1 cellular context compared by ENCODE assay signal in the genomic region with DNA sequence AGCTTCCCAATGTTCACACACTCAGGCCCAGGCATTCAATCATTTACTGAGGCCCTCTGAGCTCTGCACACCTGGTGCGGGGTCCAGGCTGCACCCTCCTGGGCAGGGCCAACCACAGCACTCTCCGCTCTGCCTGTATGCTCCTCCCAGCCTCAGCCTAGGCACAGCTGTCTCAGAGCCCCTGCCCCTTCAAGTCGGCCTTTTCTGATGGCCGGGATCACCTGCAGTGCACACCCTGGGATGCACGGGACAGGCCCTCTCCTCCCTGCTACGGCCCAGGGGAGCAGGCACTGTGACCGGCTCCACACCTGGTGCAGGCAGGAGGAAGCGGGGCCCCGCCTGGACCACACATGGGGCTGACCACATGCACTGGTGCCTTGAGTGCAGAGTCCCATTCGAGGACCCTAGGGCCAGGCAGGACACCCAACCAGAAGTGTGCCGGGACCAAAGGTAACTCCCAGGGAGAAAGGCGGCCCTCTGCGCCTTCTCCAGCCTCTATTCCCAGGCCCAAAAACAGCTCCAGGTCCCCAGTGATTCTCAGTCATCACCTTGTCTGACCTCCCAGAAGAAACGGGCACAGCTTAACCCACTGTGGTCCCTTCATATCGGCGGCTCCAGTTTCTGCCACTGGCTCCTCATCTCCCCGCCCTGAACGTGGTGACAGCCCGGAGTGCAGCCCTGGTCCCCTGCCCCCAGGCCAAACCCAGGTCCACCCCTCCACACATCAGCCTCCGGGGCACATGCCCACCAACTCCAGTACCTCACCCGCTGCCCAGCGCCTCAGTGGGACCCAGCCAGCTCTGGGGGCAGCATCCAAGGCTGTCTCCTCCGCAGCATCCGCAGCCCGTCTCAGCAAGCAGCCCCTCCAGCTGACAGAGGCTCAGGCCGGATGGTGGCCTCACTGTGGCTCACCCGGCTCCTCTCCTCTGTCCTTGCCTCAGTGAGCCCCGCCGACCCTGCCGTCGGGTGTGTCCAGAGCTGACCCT.
TF ChIP-seq lines count a peak whose summit lies in the region.

No MANE protein-coding gene starts in this region.

TF ChIP-seq in GM23338, 12 proteins besides CTCF, POLR2A, EP300 and RAD21 (continued from another document):
- TF ChIP-seq, protein P1, sequence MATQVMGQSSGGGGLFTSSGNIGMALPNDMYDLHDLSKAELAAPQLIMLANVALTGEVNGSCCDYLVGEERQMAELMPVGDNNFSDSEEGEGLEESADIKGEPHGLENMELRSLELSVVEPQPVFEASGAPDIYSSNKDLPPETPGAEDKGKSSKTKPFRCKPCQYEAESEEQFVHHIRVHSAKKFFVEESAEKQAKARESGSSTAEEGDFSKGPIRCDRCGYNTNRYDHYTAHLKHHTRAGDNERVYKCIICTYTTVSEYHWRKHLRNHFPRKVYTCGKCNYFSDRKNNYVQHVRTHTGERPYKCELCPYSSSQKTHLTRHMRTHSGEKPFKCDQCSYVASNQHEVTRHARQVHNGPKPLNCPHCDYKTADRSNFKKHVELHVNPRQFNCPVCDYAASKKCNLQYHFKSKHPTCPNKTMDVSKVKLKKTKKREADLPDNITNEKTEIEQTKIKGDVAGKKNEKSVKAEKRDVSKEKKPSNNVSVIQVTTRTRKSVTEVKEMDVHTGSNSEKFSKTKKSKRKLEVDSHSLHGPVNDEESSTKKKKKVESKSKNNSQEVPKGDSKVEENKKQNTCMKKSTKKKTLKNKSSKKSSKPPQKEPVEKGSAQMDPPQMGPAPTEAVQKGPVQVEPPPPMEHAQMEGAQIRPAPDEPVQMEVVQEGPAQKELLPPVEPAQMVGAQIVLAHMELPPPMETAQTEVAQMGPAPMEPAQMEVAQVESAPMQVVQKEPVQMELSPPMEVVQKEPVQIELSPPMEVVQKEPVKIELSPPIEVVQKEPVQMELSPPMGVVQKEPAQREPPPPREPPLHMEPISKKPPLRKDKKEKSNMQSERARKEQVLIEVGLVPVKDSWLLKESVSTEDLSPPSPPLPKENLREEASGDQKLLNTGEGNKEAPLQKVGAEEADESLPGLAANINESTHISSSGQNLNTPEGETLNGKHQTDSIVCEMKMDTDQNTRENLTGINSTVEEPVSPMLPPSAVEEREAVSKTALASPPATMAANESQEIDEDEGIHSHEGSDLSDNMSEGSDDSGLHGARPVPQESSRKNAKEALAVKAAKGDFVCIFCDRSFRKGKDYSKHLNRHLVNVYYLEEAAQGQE (IDR thresholded peaks at IDR 0.05; ENCODE audit: unreplicated experiment), result no peak
- TF ChIP-seq POLR2AphosphoS5 (IDR thresholded peaks at IDR 0.05; ENCODE audit: low read depth), result no peak
